In the genomic region with DNA sequence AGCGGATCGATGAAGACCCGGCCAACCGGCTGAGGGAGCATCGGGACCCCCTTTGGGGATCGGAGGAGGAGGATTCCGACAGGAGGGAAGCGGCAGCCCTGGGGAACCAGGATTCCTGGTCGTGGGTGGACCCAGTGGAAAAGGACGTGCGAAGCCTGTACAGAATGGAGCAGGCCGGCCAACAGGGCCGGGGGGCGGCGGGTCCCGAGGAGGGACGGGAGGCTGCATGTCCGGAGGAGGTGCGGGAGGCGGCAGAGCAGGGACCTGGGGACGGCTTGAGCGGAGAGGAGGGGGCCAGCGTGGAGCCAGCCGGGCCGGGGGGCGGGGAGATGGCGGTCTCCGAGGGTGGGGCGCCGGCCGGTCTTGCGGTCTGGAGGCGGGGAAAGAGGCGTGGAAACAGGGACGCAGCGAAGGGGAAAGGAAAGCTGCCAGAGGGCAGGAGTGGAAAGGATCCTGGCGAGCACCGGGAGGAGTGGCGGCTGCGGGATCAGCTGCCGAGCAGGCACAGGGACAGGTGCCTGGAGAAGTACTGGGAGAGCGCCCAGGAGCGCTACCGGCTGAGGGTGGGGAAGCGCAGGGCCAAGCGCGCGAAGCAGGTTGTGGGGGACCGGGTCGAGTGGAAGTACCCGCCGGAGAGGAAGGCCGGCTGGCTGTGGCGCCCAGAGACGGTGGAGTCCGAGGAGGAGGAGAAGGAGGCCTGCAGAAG, we compare ENCODE assay signal across 9 cellular contexts. TPM values are rescaled to one million over a fixed set of nuclear protein-coding genes. Genes with fewer than 3 reads are reported as not detected.
DNase-seq lines count a peak whose midpoint lies in the region; ATAC-seq, FAIRE-seq and TF ChIP-seq lines count a peak whose summit lies in the region.
"Had no signal": no experiment of that assay in that cellular context is flagged by ENCODE, and none has a peak within 500 bp of the region (broad histone marks: within the 10 kb centered on the region; RNA-seq: fewer than 3 reads in every experiment).

A gene with protein sequence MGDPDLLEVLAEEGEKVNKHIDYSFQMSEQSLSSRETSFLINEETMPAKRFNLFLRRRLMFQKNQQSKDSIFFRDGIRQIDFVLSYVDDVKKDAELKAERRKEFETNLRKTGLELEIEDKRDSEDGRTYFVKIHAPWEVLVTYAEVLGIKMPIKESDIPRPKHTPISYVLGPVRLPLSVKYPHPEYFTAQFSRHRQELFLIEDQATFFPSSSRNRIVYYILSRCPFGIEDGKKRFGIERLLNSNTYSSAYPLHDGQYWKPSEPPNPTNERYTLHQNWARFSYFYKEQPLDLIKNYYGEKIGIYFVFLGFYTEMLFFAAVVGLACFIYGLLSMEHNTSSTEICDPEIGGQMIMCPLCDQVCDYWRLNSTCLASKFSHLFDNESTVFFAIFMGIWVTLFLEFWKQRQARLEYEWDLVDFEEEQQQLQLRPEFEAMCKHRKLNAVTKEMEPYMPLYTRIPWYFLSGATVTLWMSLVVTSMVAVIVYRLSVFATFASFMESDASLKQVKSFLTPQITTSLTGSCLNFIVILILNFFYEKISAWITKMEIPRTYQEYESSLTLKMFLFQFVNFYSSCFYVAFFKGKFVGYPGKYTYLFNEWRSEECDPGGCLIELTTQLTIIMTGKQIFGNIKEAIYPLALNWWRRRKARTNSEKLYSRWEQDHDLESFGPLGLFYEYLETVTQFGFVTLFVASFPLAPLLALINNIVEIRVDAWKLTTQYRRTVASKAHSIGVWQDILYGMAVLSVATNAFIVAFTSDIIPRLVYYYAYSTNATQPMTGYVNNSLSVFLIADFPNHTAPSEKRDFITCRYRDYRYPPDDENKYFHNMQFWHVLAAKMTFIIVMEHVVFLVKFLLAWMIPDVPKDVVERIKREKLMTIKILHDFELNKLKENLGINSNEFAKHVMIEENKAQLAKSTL (plus strand): TSS at position 444 of the 706 bp plus-strand sequence. CDS start 408 bp downstream, outside the sequence.

- CTCF ChIA-PET in CD4-positive, alpha-beta memory T cell (lab: Charles Lee; ENCODE audit: partially characterized antibody): no interaction called here

- no peaks in the 10 kb centered on the region for H3K4me1 ChIP-seq in CD4-positive, alpha-beta memory T cell (ENCODE audit: insufficient read depth, low read length)
- peaks cover 22% of the 10 kb centered on the region; the same call in 1 of the 2 replicates for H3K4me1 ChIP-seq in HUES48 (ENCODE audit: control insufficient read depth, insufficient read depth, low read length)
- H3K4me1 ChIP-seq in muscle layer of duodenum (ENCODE audit: control insufficient read depth in 1 of 2, insufficient read depth in 2 of 2, low read length in 2 of 2): peaks cover 0 to 9% of the 10 kb centered on the region in 2 donors

- peaks cover 0 to 8% (median 3%) of the 10 kb centered on the region in 4 donors for H3K4me1 Mint-ChIP-seq in CD4-positive, alpha-beta memory T cell
- H3K4me1 Mint-ChIP-seq in T-helper 1 cell treated with Interleukin-12 subunit alpha and Interleukin-12 subunit beta and Interleukin-4 antibody, amounts not matched to agents 30 μg/mL and 1 μg/mL, for 36 hours (ENCODE audit: low read depth): no peaks in the 10 kb centered on the region

- peaks cover 12 to 15% of the 10 kb centered on the region in 2 donors for H3K27me3 Mint-ChIP-seq in CD4-positive, alpha-beta memory T cell
- H3K27me3 Mint-ChIP-seq in T-helper 1 cell treated with Interleukin-12 subunit alpha and Interleukin-12 subunit beta and Interleukin-4 antibody, amounts not matched to agents 30 μg/mL and 1 μg/mL, for 36 hours (ENCODE audit: low read depth): peaks cover 37% of the 10 kb centered on the region

- H3K9me3 ChIP-seq in CD4-positive, alpha-beta memory T cell (ENCODE audit: control insufficient read depth in 1 of 2, low read length in 2 of 2): no peaks in the 10 kb centered on the region
- H3K9me3 ChIP-seq in HUES48 (ENCODE audit: control insufficient read depth, insufficient read depth, low read length) (no peaks in the 10 kb centered on the region), muscle layer of duodenum (ENCODE audit: control insufficient read depth in 1 of 2, low read length in 2 of 2) (no peaks in the 10 kb centered on the region)

- no peak within 1 kb of the TSS for H3K27ac ChIP-seq in CD4-positive, alpha-beta memory T cell (ENCODE audit: low read depth, low read length)
- peak within 1 kb of the TSS; percentile 59 for H3K27ac ChIP-seq in HUES48 (ENCODE audit: low read depth, low read length)
- H3K27ac ChIP-seq in muscle layer of duodenum (ENCODE audit: low read length): peak within 1 kb of the TSS; percentile 80

- no peaks in the 10 kb centered on the region for H3K36me3 ChIP-seq in CD4-positive, alpha-beta memory T cell (ENCODE audit: insufficient read depth, low read length)
- H3K36me3 ChIP-seq in HUES48 (ENCODE audit: control insufficient read depth, insufficient read depth, low read length): no peaks in the 10 kb centered on the region
- H3K36me3 ChIP-seq in muscle layer of duodenum (ENCODE audit: control insufficient read depth in 1 of 2, insufficient read depth in 2 of 2, low read length in 2 of 2): no peaks in the 10 kb centered on the region

- TF ChIP-seq CTCF in fibroblast of the aortic adventitia (IDR thresholded peaks at IDR 0.05; ENCODE audit: insufficient read depth, low read length): no peak

- no peak within 1 kb of the TSS for H3K4me3 ChIP-seq in CD4-positive, alpha-beta memory T cell (ENCODE audit: low read length in 2 of 2)
- H3K4me3 ChIP-seq in HUES48 (ENCODE audit: low read depth, low read length) (peak within 1 kb of the TSS; percentile 95), fibroblast of the aortic adventitia (ENCODE audit: low read depth, low read length) (peak within 1 kb of the TSS; percentile 18), muscle layer of duodenum (ENCODE audit: low read depth in 1 of 2, low read length in 2 of 2) (peak within 1 kb of the TSS; percentile 78 to 91)

- H3K9me3 Mint-ChIP-seq in CD4-positive, alpha-beta memory T cell: peaks cover 0 to 8% (median 2%) of the 10 kb centered on the region in 8 donors
- no peaks in the 10 kb centered on the region for H3K9me3 Mint-ChIP-seq in T-helper 1 cell treated with Interleukin-12 subunit alpha and Interleukin-12 subunit beta and Interleukin-4 antibody, amounts not matched to agents 30 μg/mL and 1 μg/mL, for 36 hours

- POLR2A ChIA-PET in CD4-positive, alpha-beta memory T cell (lab: Charles Lee; ENCODE audit: partially characterized antibody): no interaction called here

- intact Hi-C loops in CD4-positive, alpha-beta memory T cell (cut with micrococcal nuclease): no loop called here

- H3K27ac Mint-ChIP-seq in CD4-positive, alpha-beta memory T cell: no peak within 1 kb of the TSS
- H3K27ac Mint-ChIP-seq in T-helper 1 cell treated with Interleukin-12 subunit alpha and Interleukin-12 subunit beta and Interleukin-4 antibody, amounts not matched to agents 30 μg/mL and 1 μg/mL, for 36 hours: no peak within 1 kb of the TSS

- peak in 1 of 5 donors; percentile 35 for DNase-seq in CD4-positive, alpha-beta memory T cell
- DNase-seq in fibroblast of the aortic adventitia (ENCODE audit: low read depth): no peak
- DNase-seq in urothelium cell line (ENCODE audit: low spot score): peak; percentile 82
- DNase-seq in activated CD4-positive, CD25-positive, alpha-beta regulatory T cell (lab: John Stamatoyannopoulos, UW): no peak

- peak within 1 kb of the TSS; percentile 73 for H3K9ac ChIP-seq in HUES48 (ENCODE audit: low read depth, low read length)

- H3K27me3 ChIP-seq in CD4-positive, alpha-beta memory T cell (ENCODE audit: insufficient read depth, low read length): no peaks in the 10 kb centered on the region
- peaks cover 7% of the 10 kb centered on the region; the same call in 1 of the 2 replicates for H3K27me3 ChIP-seq in HUES48 (ENCODE audit: control insufficient read depth, insufficient read depth, low read length)
- peaks cover 4% of the 10 kb centered on the region for H3K27me3 ChIP-seq in muscle layer of duodenum (ENCODE audit: low read depth, low read length)

- H3K36me3 Mint-ChIP-seq in CD4-positive, alpha-beta memory T cell: no peaks in the 10 kb centered on the region
- H3K36me3 Mint-ChIP-seq in T-helper 1 cell treated with Interleukin-12 subunit alpha and Interleukin-12 subunit beta and Interleukin-4 antibody, amounts not matched to agents 30 μg/mL and 1 μg/mL, for 36 hours (ENCODE audit: low read depth): no peaks in the 10 kb centered on the region

- no peak for FAIRE-seq in urothelium cell line (lab: Jason Lieb, UNC)

- ATAC-seq in GM19328 (IDR thresholded peaks at IDR 0.05; ENCODE audit: unreplicated experiment): peak; percentile 35

- peak within 1 kb of the TSS in 6 of 8 donors; percentile 18 to 62 (median 42) for H3K4me3 Mint-ChIP-seq in CD4-positive, alpha-beta memory T cell
- H3K4me3 Mint-ChIP-seq in T-helper 1 cell treated with Interleukin-12 subunit alpha and Interleukin-12 subunit beta and Interleukin-4 antibody, amounts not matched to agents 30 μg/mL and 1 μg/mL, for 36 hours: peak within 1 kb of the TSS; percentile 31

RNA-seq across cellular contexts. Expression of the gene that starts here (rescaled TPM):
- total RNA-seq in CD4-positive, alpha-beta memory T cell: under 1 TPM in 1 of 2 experiments, not detected in 1; 0.09 TPM
- polyA plus RNA-seq in CD4-positive, alpha-beta memory T cell: not detected
- 0.16 TPM in 1 of 2 replicates, not detected in the other for total RNA-seq in fibroblast of the aortic adventitia (ENCODE audit: low replicate concordance)
- total RNA-seq: LHCN-M2 had no signal

Comparison
In these comparisons a context has a peak if more than half of its experiments do, and no peak if none do; other contexts are left out.
1. H3K4me3 ChIP-seq: peak in HUES48 (single experiment), fibroblast of the aortic adventitia (single experiment) and muscle layer of duodenum (2 of 2); none in CD4-positive, alpha-beta memory T cell (0 of 2).